2 cellular contexts compared by ENCODE assay signal in the genomic region with DNA sequence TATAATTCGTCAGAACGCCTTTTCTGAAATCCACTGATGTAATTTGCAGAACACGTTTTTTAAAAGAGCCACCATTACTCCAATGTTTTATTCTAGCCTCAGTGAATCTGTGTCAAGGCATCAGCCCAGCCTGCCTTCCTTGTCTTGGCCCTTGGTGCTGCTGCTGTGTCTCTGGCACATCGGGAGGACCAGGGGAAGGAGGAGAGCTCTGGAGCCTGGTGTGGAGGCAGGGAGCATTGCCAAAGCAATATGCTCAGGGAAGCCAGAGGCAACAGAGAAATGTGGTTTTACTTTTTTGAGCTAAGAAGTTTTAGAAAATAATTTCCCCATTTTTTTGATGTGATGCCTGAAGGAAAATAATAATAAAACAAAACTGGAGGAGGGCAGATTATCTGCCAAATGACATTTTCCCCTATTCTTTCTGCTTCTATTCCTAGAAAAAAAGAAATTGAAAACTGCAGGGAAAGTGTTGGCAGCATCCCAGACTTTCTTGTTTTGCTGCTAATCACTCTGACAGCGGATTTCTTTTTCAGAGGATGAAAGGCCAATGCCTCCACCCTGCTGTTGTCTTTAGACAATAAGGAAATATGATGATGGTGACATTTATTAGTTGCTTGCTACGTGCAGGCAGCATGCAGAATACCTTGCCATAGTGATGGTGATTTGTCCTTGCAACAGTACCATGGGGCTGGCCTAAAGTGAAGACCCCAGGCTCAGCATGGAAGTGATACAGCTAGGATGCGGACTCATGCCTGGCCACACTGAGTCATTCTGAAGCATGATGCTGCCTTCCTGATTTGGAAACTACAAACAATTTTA.
TF ChIP-seq lines count a peak whose summit lies in the region.

No MANE protein-coding gene starts in this region.

TF ChIP-seq in SK-N-SH, 30 proteins besides CTCF, POLR2A, EP300 and RAD21 (continued from another document):
- no peak for TF ChIP-seq ZBTB33 (IDR thresholded peaks at IDR 0.05; ENCODE audit: borderline replicate concordance, low read depth)
- no peak for TF ChIP-seq USF1 (IDR thresholded peaks at IDR 0.05; ENCODE audit: borderline replicate concordance, low read depth)
- TF ChIP-seq RCOR1 (IDR thresholded peaks at IDR 0.05; ENCODE audit: low read length) = no peak
- TF ChIP-seq SIN3A (IDR thresholded peaks at IDR 0.05; ENCODE audit: borderline replicate concordance, low read depth, low read length) = no peak
- TF ChIP-seq, protein P1, sequence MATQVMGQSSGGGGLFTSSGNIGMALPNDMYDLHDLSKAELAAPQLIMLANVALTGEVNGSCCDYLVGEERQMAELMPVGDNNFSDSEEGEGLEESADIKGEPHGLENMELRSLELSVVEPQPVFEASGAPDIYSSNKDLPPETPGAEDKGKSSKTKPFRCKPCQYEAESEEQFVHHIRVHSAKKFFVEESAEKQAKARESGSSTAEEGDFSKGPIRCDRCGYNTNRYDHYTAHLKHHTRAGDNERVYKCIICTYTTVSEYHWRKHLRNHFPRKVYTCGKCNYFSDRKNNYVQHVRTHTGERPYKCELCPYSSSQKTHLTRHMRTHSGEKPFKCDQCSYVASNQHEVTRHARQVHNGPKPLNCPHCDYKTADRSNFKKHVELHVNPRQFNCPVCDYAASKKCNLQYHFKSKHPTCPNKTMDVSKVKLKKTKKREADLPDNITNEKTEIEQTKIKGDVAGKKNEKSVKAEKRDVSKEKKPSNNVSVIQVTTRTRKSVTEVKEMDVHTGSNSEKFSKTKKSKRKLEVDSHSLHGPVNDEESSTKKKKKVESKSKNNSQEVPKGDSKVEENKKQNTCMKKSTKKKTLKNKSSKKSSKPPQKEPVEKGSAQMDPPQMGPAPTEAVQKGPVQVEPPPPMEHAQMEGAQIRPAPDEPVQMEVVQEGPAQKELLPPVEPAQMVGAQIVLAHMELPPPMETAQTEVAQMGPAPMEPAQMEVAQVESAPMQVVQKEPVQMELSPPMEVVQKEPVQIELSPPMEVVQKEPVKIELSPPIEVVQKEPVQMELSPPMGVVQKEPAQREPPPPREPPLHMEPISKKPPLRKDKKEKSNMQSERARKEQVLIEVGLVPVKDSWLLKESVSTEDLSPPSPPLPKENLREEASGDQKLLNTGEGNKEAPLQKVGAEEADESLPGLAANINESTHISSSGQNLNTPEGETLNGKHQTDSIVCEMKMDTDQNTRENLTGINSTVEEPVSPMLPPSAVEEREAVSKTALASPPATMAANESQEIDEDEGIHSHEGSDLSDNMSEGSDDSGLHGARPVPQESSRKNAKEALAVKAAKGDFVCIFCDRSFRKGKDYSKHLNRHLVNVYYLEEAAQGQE (IDR thresholded peaks at IDR 0.05; ENCODE audit: low read depth, low read length) = no peak
- TF ChIP-seq RXRA (IDR thresholded peaks at IDR 0.05; ENCODE audit: borderline replicate concordance, low read depth) = no peak
- no peak for TF ChIP-seq PBX3 (IDR thresholded peaks at IDR 0.05)
- no peak for TF ChIP-seq TCF12 (IDR thresholded peaks at IDR 0.05)

TF ChIP-seq in SK-N-SH treated with all-trans-retinoic acid at 6 μM for 48 hours, 23 proteins besides CTCF, POLR2A, EP300 and RAD21 (continued from another document):
- TF ChIP-seq, protein P2, sequence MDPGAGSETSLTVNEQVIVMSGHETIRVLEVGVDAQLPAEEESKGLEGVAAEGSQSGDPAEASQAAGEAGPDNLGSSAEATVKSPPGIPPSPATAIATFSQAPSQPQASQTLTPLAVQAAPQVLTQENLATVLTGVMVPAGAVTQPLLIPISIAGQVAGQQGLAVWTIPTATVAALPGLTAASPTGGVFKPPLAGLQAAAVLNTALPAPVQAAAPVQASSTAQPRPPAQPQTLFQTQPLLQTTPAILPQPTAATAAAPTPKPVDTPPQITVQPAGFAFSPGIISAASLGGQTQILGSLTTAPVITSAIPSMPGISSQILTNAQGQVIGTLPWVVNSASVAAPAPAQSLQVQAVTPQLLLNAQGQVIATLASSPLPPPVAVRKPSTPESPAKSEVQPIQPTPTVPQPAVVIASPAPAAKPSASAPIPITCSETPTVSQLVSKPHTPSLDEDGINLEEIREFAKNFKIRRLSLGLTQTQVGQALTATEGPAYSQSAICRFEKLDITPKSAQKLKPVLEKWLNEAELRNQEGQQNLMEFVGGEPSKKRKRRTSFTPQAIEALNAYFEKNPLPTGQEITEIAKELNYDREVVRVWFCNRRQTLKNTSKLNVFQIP (CRISPR knock-in tag; IDR thresholded peaks at IDR 0.05; ENCODE audit: borderline replicate concordance, low read depth) = no peak
- TF ChIP-seq ZNF70 (CRISPR knock-in tag; IDR thresholded peaks at IDR 0.05) (no peak), TCF4 (CRISPR knock-in tag; IDR thresholded peaks at IDR 0.05; ENCODE audit: borderline replicate concordance) (no peak), RARB (CRISPR knock-in tag; IDR thresholded peaks at IDR 0.05) (no peak), ZNF565 (CRISPR knock-in tag; conservative IDR thresholded peaks at IDR 0.05; ENCODE audit: low read depth) (no peak), ZNF8 (CRISPR knock-in tag; IDR thresholded peaks at IDR 0.05) (no peak), BACH2 (CRISPR knock-in tag; IDR thresholded peaks at IDR 0.05; ENCODE audit: borderline replicate concordance) (no peak), ESRRG (CRISPR knock-in tag; IDR thresholded peaks at IDR 0.05) (no peak), ZFP30 (CRISPR knock-in tag; IDR thresholded peaks at IDR 0.05) (no peak), ZC3H10 (CRISPR knock-in tag; IDR thresholded peaks at IDR 0.05) (no peak), ARNTL (CRISPR knock-in tag; IDR thresholded peaks at IDR 0.05; ENCODE audit: borderline replicate concordance, low read depth) (no peak), ZFP3 (CRISPR knock-in tag; IDR thresholded peaks at IDR 0.05) (no peak), PPARA (CRISPR knock-in tag; IDR thresholded peaks at IDR 0.05; ENCODE audit: borderline replicate concordance) (no peak)
- TF ChIP-seq, protein P3, sequence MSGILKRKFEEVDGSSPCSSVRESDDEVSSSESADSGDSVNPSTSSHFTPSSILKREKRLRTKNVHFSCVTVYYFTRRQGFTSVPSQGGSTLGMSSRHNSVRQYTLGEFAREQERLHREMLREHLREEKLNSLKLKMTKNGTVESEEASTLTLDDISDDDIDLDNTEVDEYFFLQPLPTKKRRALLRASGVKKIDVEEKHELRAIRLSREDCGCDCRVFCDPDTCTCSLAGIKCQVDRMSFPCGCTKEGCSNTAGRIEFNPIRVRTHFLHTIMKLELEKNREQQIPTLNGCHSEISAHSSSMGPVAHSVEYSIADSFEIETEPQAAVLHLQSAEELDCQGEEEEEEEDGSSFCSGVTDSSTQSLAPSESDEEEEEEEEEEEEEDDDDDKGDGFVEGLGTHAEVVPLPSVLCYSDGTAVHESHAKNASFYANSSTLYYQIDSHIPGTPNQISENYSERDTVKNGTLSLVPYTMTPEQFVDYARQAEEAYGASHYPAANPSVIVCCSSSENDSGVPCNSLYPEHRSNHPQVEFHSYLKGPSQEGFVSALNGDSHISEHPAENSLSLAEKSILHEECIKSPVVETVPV (CRISPR knock-in tag; IDR thresholded peaks at IDR 0.05) = no peak
- TF ChIP-seq, protein P4, sequence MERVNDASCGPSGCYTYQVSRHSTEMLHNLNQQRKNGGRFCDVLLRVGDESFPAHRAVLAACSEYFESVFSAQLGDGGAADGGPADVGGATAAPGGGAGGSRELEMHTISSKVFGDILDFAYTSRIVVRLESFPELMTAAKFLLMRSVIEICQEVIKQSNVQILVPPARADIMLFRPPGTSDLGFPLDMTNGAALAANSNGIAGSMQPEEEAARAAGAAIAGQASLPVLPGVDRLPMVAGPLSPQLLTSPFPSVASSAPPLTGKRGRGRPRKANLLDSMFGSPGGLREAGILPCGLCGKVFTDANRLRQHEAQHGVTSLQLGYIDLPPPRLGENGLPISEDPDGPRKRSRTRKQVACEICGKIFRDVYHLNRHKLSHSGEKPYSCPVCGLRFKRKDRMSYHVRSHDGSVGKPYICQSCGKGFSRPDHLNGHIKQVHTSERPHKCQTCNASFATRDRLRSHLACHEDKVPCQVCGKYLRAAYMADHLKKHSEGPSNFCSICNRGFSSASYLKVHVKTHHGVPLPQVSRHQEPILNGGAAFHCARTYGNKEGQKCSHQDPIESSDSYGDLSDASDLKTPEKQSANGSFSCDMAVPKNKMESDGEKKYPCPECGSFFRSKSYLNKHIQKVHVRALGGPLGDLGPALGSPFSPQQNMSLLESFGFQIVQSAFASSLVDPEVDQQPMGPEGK (CRISPR knock-in tag; IDR thresholded peaks at IDR 0.05; ENCODE audit: borderline replicate concordance) = no peak
